ENCODE assay signal across 22 cellular contexts in genomic region chr2:134593500-134593899, GRCh38.
DNase-seq lines count a peak whose midpoint lies in the region; ATAC-seq, FAIRE-seq and TF ChIP-seq lines count a peak whose summit lies in the region.
"Had no signal": no experiment of that assay in that cellular context is flagged by ENCODE, and none has a peak within 500 bp of the region (broad histone marks: within the 10 kb centered on the region; RNA-seq: fewer than 3 reads in every experiment).

No MANE protein-coding gene starts in this region.

- H3K4me1 ChIP-seq in GM23338 (ENCODE audit: insufficient read depth): peaks cover 18% of the 10 kb centered on the region
- no peaks in the 10 kb centered on the region for H3K4me1 ChIP-seq in small intestine (ENCODE audit: control insufficient read depth in 2 of 2, insufficient read depth in 1 of 2, low read depth in 1 of 2, low read length in 1 of 2)
- H3K4me1 ChIP-seq: A549, Caco-2 had no signal

- no peaks in the 10 kb centered on the region for H3F3A ChIP-seq in GM23338 (replicated peaks; ENCODE audit: low read depth)

- H3K36me3 ChIP-seq in GM23338 (ENCODE audit: insufficient read depth): peaks cover 9% of the 10 kb centered on the region
- H3K36me3 ChIP-seq in small intestine (ENCODE audit: control insufficient read depth in 2 of 2, insufficient read depth in 2 of 2, low read length in 2 of 2): no peaks in the 10 kb centered on the region

- H3K4me2 ChIP-seq in GM23338: no peak overlapping the region; the same call in 1 of the 2 replicates
- H3K4me2 ChIP-seq: A549 had no signal

- no peaks in the 10 kb centered on the region for H3K79me2 ChIP-seq in GM23338 (replicated peaks; ENCODE audit: insufficient read depth)

- H3K27me3 Mint-ChIP-seq in GM23338 (ENCODE audit: insufficient read depth, low read depth, poor library complexity) (peaks cover 3% of the 10 kb centered on the region), brain (no peaks in the 10 kb centered on the region)

- H3K4me3 ChIP-seq in GM23338 (no peak overlapping the region), small intestine (ENCODE audit: low read depth in 1 of 2, low read length in 2 of 2) (no peak overlapping the region)
- H3K4me3 ChIP-seq: A549, GM23248 had no signal

- no peak for FAIRE-seq in small intestine (lab: Jason Lieb, UNC)
- FAIRE-seq: A549, D721Med, GM12892, GM18507, H54 had no signal

- H3K4me1 Mint-ChIP-seq in GM23338 (peaks cover 20% of the 10 kb centered on the region), brain (peaks cover 30% of the 10 kb centered on the region)

- ATAC-seq in GM23338: no peak
- no peak for ATAC-seq in Right ventricle myocardium superior (ENCODE audit: poor library complexity)
- ATAC-seq: A549, HCT116 had no signal

- no peaks in the 10 kb centered on the region for H3K27me3 ChIP-seq in GM23338 (ENCODE audit: insufficient read depth)
- H3K27me3 ChIP-seq in small intestine (ENCODE audit: control insufficient read depth in 2 of 2, insufficient read depth in 2 of 2, low read length in 2 of 2): no peaks in the 10 kb centered on the region

- no peaks in the 10 kb centered on the region for H3K9me3 ChIP-seq in small intestine (ENCODE audit: control insufficient read depth, low read depth)

- H3K36me3 Mint-ChIP-seq in GM23338 (ENCODE audit: low read depth) (peaks cover 32% of the 10 kb centered on the region), brain (peaks cover 35% of the 10 kb centered on the region)

- H3K9me3 Mint-ChIP-seq in GM23338 (peaks cover 35% of the 10 kb centered on the region), brain (peaks cover 23 to 62% (median 41%) of the 10 kb centered on the region in 5 experiments)

- H3K4me3 Mint-ChIP-seq in GM23338 (no peak overlapping the region), brain (peak overlapping the region in 2 of 5 experiments; percentile 18 to 40)
- H3K4me3 Mint-ChIP-seq: CD4-positive, alpha-beta T cell; HFFc6 had no signal

- H3K27ac Mint-ChIP-seq in GM23338: no peak overlapping the region
- peak overlapping the region in 3 of 5 experiments; percentile 64 to 97 (median 67) for H3K27ac Mint-ChIP-seq in brain
- H3K27ac Mint-ChIP-seq: CD4-positive, alpha-beta T cell; HFFc6 had no signal

- peaks cover 7% of the 10 kb centered on the region; the same call in 1 of the 2 replicates for H3K9me2 ChIP-seq in GM23338 (ENCODE audit: insufficient read depth)

- WGBS in small intestine, 3 donors: 66 to 76% (median 75%) methylated on average over 9 of the region's 9 CpGs

- TF ChIP-seq CTCF in GM23338 (conservative IDR thresholded peaks at IDR 0.05; ENCODE audit: low read depth in 2 of 2) (no peak), brain (conservative IDR thresholded peaks at IDR 0.05) (no peak)

- H4K20me1 ChIP-seq in GM23338 (replicated peaks; ENCODE audit: insufficient read depth): no peaks in the 10 kb centered on the region

- intact Hi-C loops in Right ventricle myocardium superior (cut with DNase I): no loop called here

- peak overlapping the region; percentile 63; the same call in 1 of the 2 replicates for H2AFZ ChIP-seq in GM23338
- H2AFZ ChIP-seq: GM23248 had no signal

- DNase-seq in GM23338 (ENCODE audit: low spot score): no peak
- DNase-seq in kidney tubule cell (ENCODE audit: low spot score): peak; percentile 42
- peak; percentile 27 for DNase-seq in renal cortical epithelial cell (ENCODE audit: low read depth)
- DNase-seq in Right ventricle myocardium superior: no peak
- no peak for DNase-seq in small intestine
- no peak for DNase-seq in DMS153 (lab: John Stamatoyannopoulos, UW)
- DNase-seq: AML-193; Caco-2; CD4-positive, alpha-beta T cell; DMS79; GDM1; GM23248; HFFc6 had no signal

- H3K27ac ChIP-seq in GM23338 (ENCODE audit: low read depth) (no peak overlapping the region), small intestine (ENCODE audit: low read depth in 1 of 2, low read length in 1 of 2) (no peak overlapping the region)
- H3K27ac ChIP-seq: 22Rv1, A549, C4-2B, GM23248 had no signal

TF ChIP-seq in GM23338, 12 proteins besides CTCF, POLR2A, EP300 and RAD21 (continues in another document):
- TF ChIP-seq NANOG (IDR thresholded peaks at IDR 0.05; ENCODE audit: borderline replicate concordance) (no peak), CREB1 (CRISPR knock-in tag; IDR thresholded peaks at IDR 0.05; ENCODE audit: low read depth) (no peak), EZH2 (IDR thresholded peaks at IDR 0.05; ENCODE audit: low read depth, unreplicated experiment) (no peak), ZNF114 (CRISPR knock-in tag; IDR thresholded peaks at IDR 0.05) (no peak), EZH2phosphoT487 (IDR thresholded peaks at IDR 0.05; ENCODE audit: unreplicated experiment) (no peak), STAT1 (IDR thresholded peaks at IDR 0.05; ENCODE audit: unreplicated experiment) (no peak), ZNF462 (CRISPR knock-in tag; IDR thresholded peaks at IDR 0.05) (no peak), ETS1 (IDR thresholded peaks at IDR 0.05) (no peak)

Comparison
In these comparisons a context has a peak if more than half of its experiments do, and no peak if none do; other contexts are left out.
1. DNase-seq: peak in kidney tubule cell (single experiment) and renal cortical epithelial cell (single experiment); none in GM23338 (single experiment), Right ventricle myocardium superior (single experiment), small intestine (single experiment) and DMS153 (single experiment).